ENCODE assay signal across 20 cellular contexts in the genomic region with DNA sequence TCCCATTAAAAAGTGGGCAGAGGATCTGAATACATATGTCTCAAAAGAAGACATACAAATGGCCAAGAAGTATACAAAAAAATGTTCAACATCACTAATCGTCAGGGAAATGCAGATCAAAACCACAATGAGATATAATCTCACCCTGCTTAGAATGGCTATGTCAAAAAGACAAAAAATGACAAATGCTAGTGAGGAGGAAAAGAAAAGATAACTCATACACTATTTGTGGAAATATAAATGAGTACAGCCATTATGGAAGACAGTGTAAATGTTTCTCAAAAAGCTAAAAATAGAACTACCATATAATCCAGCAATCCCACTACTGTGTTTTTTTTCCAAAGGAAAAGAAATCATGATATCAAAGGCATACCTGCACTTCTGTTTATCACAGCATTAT.
"Had no signal": no experiment of that assay in that cellular context is flagged by ENCODE, and none has a peak within 500 bp of the region (broad histone marks: within the 10 kb centered on the region; RNA-seq: fewer than 3 reads in every experiment).

No MANE protein-coding gene starts in this region.

- H3K4me1 ChIP-seq: pancreas, stomach, thyroid gland had no signal

- DNase-seq: dermis blood vessel endothelial cell; effector memory CD4-positive, alpha-beta T cell; erythroblast; esophagus squamous epithelium; foreskin melanocyte; head of caudate nucleus; natural killer cell; pancreas; stimulated activated CD4-positive, alpha-beta T cell treated with anti-CD3 and anti-CD28 coated beads, Interleukin-2, amount 100 ng/mL, for 24 hours; stimulated activated CD4-positive, alpha-beta T cell treated with anti-CD3 and anti-CD28 coated beads, Interleukin-4, amount 100 ng/mL, for 24 hours; stimulated activated naive CD4-positive, alpha-beta T cell treated with Interleukin-2 at 50 U/mL for 16 hours; stomach; thyroid gland; trophoblast cell had no signal

- H3K27me3 ChIP-seq: esophagus squamous epithelium, pancreas, right atrium auricular region, stomach, thyroid gland, vagina had no signal

- H3K4me3 ChIP-seq: coronary artery, esophagus squamous epithelium, lung, pancreas, right atrium auricular region, stomach, thyroid gland, vagina had no signal

- ATAC-seq: natural killer cell; pancreas; sciatic nerve; stimulated activated effector memory CD8-positive, alpha-beta T cell treated with anti-CD3 and anti-CD28 coated beads, Interleukin-12 subunit alpha, Interleukin-12 subunit beta, amount 100 ng/mL, for 72 hours had no signal

- H3K9me3 ChIP-seq: esophagus squamous epithelium, pancreas, right atrium auricular region, stomach, thyroid gland, vagina had no signal

- H3K36me3 ChIP-seq: esophagus squamous epithelium, pancreas, right atrium auricular region, stomach, thyroid gland, vagina had no signal

- H3K27ac ChIP-seq: coronary artery, esophagus squamous epithelium, pancreas, stomach, thyroid gland, vagina had no signal
